Comparison of ENCODE assay signal across 10 cellular contexts in the genomic region with DNA sequence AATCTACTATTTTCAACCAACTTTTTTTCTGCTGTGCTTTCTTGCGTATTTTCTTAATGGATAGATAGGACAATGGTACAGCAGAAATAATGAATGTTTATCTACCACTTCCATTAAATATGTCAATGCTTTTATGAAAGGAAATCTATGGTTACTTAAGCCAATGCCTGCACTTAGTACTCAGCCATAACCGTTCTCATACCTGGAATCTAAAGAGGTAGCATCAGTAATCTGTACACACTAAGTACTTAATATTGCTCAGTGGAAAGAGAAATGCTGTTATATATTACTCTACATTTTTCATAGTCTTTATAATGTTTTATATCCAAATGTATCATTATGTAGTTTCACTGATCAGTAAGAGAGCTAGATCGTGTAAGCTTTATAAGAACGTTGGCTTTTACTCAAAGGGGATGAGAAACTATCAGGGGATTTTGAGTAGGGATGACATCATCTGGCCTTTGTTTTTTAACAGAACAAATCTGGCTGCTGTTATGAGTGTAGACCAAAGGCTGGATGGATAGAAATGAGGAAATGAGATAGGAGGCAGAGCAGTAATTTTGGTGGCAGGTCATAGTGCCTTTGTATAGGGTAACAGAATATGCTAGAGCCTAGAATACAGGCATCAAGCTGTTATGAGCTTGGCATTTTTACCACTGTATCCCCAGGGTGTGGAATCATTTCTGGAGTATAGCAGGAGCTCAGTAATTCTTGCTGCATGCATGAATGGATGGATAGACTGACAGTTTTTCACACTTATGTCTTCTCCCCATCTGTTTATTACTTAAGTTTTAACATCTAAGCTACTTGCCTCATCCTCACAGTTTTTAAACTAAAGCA. TPM values are rescaled to one million over a fixed set of nuclear protein-coding genes. Genes with fewer than 3 reads are reported as not detected.
A peak's percentile ranks its signal among the peaks of the same experiment; 100 is the strongest.
DNase-seq lines count a peak whose midpoint lies in the region; ATAC-seq and TF ChIP-seq lines count a peak whose summit lies in the region.
"Had no signal": no experiment of that assay in that cellular context is flagged by ENCODE, and none has a peak within 500 bp of the region (broad histone marks: within the 10 kb centered on the region; RNA-seq: fewer than 3 reads in every experiment).

No MANE protein-coding gene starts in this region.

- H3K9me3 ChIP-seq in smooth muscle cell (replicated peaks; ENCODE audit: low read depth): no peaks in the 10 kb centered on the region

- WGBS in smooth muscle cell (ENCODE audit: low lambda C conversion rate): 67% methylated on average over 4 of the region's 4 CpGs

- no peaks in the 10 kb centered on the region for H3K27me3 ChIP-seq in smooth muscle cell (ENCODE audit: low read depth)

- no peaks in the 10 kb centered on the region for H4K20me1 ChIP-seq in smooth muscle cell (ENCODE audit: low read depth)

- DNase-seq in smooth muscle cell (lab: John Stamatoyannopoulos, UW; ENCODE audit: unreplicated experiment): no peak
- DNase-seq in NCI-H1092 treated with DMSO at 0.1 percent for 48 hours (lab: John Stamatoyannopoulos, UW): no peak
- DNase-seq in posterior vena cava (ENCODE audit: low spot score): no peak
- DNase-seq in DMS 273 treated with DMSO at 0.1 percent for 48 hours (lab: John Stamatoyannopoulos, UW): no peak
- DNase-seq: activated CD8-positive, alpha-beta memory T cell treated with anti-CD3 and anti-CD28 coated beads, Interleukin-2, amount 50 U/mL, for 4 hours; KBM-7 had no signal

- ATAC-seq in GM18909 (IDR thresholded peaks at IDR 0.05; ENCODE audit: poor library complexity, unreplicated experiment) (peak; percentile 100), GM21786 (IDR thresholded peaks at IDR 0.05; ENCODE audit: unreplicated experiment) (peak; percentile 99), HG03442 (IDR thresholded peaks at IDR 0.05; ENCODE audit: unreplicated experiment) (peak; percentile 99)

- H3K27ac ChIP-seq in smooth muscle cell (ENCODE audit: low read depth): no peak overlapping the region
- H3K27ac ChIP-seq: coronary artery had no signal

- H3K4me1 ChIP-seq in smooth muscle cell (ENCODE audit: low read depth): no peaks in the 10 kb centered on the region

- H3K9ac ChIP-seq in smooth muscle cell (ENCODE audit: low read depth): no peak overlapping the region

- intact Hi-C loops in posterior vena cava (cut with DNase I): no loop called here

- no peak for TF ChIP-seq CTCF in smooth muscle cell (IDR thresholded peaks at IDR 0.05; ENCODE audit: borderline replicate concordance, insufficient read depth, poor library complexity, severe bottlenecking)

- H3K79me2 ChIP-seq in smooth muscle cell (ENCODE audit: low read depth): no peaks in the 10 kb centered on the region

- H3F3A ChIP-seq in smooth muscle cell (ENCODE audit: low read depth): no peaks in the 10 kb centered on the region

- no peak overlapping the region for H3K4me3 ChIP-seq in smooth muscle cell
- H3K4me3 ChIP-seq: coronary artery had no signal

- peak overlapping the region; percentile 15 for H3K4me2 ChIP-seq in smooth muscle cell

- peak overlapping the region; percentile 66 for H2AFZ ChIP-seq in smooth muscle cell (ENCODE audit: low read depth)

- no peaks in the 10 kb centered on the region for H3K36me3 ChIP-seq in smooth muscle cell (ENCODE audit: low read depth)

RNA-seq across cellular contexts. Expression of a gene that starts 34.0 kb away (rescaled TPM):
- total RNA-seq in smooth muscle cell: 10.2 and 11.5 TPM in 2 replicates
- polyA plus RNA-seq in smooth muscle cell: 0.42 and 0.84 TPM in 2 replicates
- total RNA-seq in posterior vena cava: 1 to 10 TPM; 7.5 to 8.2 TPM
